8 cellular contexts compared by ENCODE assay signal in the genomic region with DNA sequence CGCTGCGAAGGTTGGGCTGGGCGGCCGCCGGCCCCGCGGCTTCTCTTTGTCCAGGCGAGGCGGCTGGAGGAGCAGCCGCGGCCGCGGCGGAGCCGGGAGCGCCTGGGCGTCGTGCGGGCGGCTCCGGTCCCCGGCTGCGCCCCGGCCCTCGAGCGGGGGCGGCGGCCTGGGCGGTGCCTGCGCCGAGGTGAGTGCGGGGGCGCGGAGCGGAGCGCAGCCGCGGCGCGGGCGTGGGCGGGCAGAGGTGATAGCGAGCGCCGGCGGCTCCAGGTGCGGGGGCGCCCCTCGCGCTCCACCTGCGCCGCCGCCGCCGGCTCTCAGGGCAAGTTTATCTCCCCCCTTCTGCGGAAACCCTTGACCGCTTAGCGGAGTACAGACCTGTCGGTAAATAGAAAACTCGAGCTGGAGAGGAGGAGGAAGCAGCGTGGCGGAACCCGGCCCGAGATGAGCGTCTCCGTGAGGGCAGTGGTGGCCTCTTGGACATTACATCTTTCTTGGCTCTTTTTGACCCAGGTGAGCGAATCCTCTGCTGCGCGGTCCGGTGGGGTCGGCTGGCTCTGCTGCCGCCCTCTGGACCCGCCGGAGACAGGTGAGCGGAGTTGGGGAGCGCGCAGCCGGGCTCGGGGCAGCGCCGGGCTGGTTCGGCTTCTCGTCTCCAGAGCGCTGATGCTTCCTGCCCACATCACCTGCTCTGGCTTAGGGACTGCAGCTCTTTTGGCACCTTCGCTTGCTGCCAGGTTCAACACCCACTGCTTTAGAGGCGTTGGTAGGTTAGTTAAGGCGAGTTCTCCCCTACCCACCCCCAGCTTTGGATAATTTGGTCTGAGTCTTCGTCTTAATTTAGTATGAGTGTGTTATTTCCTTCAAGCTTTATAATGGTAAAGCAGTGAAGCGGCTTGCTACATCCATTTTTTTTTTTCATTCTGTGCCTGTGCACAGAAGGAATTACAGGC. TPM values are rescaled to one million over a fixed set of nuclear protein-coding genes. Genes with fewer than 3 reads are reported as not detected.
DNase-seq lines count a peak whose midpoint lies in the region; ATAC-seq and TF ChIP-seq lines count a peak whose summit lies in the region.

Gene MTUS2, plus strand, starts transcription at position 241 of the 953 bp plus-strand sequence.

- H3K36me3 Mint-ChIP-seq in Caco-2 (ENCODE audit: insufficient read depth, unreplicated experiment), result no peaks in the 10 kb centered on the region

- peak within 1 kb of the TSS; percentile 42 for H3K4me3 ChIP-seq in Caco-2 (ENCODE audit: low read depth, low read length)
- peak within 1 kb of the TSS; percentile 58 for H3K4me3 ChIP-seq in H7 (ENCODE audit: insufficient read depth, low read depth, low read length)
- H3K4me3 ChIP-seq in SJSA1, result peak within 1 kb of the TSS; percentile 27
- peak within 1 kb of the TSS; percentile 23 for H3K4me3 ChIP-seq in colonic mucosa
- peak within 1 kb of the TSS; percentile 45 to 69 for H3K4me3 ChIP-seq in mesenchymal stem cell (ENCODE audit: insufficient read depth in 1 of 2, low read depth in 1 of 2, low read length in 2 of 2)
- H3K4me3 ChIP-seq in thoracic aorta, result peak within 1 kb of the TSS; percentile 94

- no peak within 1 kb of the TSS for H4K91ac ChIP-seq in mesenchymal stem cell (ENCODE audit: low read length)

- H3K4me1 ChIP-seq in Caco-2 (peaks cover 5% of the 10 kb centered on the region; the same call in 1 of the 2 replicates), SJSA1 (replicated peaks) (peaks cover 8% of the 10 kb centered on the region), colonic mucosa (no peaks in the 10 kb centered on the region), mesenchymal stem cell (ENCODE audit: control insufficient read depth, insufficient read depth, low read depth, low read length) (peaks cover 13% of the 10 kb centered on the region), thoracic aorta (ENCODE audit: control insufficient read depth in 1 of 2, low read depth in 2 of 2) (peaks cover 7 to 11% of the 10 kb centered on the region in 2 donors)

- peaks cover 31% of the 10 kb centered on the region for H3K27me3 Mint-ChIP-seq in Caco-2 (ENCODE audit: insufficient read depth, unreplicated experiment)

- peak within 1 kb of the TSS; percentile 91 for H3K4me2 ChIP-seq in mesenchymal stem cell (ENCODE audit: low read length, poor library complexity, severe bottlenecking)

- CTCF ChIA-PET in Caco-2 (lab: Charles Lee), result interaction anchor here (0.6 to 1.2 kb wide), 3 partner anchors 30 to 549 kb away, joined by 3 to 7 read pairs (median 4); no protein-coding TSS in a partner anchor

- 2% methylated on average over 34 of the region's 89 CpGs for WGBS in mesenchymal stem cell

- TF ChIP-seq CTCF in Caco-2 (IDR thresholded peaks at IDR 0.05; ENCODE audit: insufficient read depth in 1 of 2, low read depth in 1 of 2, low read length in 1 of 2, severe bottlenecking in 1 of 2, unreplicated experiment in 1 of 2), result no peak
- TF ChIP-seq CTCF in colonic mucosa (IDR thresholded peaks at IDR 0.05), result no peak
- TF ChIP-seq CTCF in thoracic aorta (IDR thresholded peaks at IDR 0.05), result no peak

- H2BK120ac ChIP-seq in mesenchymal stem cell (ENCODE audit: low read depth, low read length), result no peak within 1 kb of the TSS

- intact Hi-C loops in Caco-2 (cut with micrococcal nuclease; ENCODE audit: unreplicated experiment) (no loop called here), colonic mucosa (cut with DNase I) (no loop called here), posterior vena cava (cut with DNase I) (no loop called here)

- no peak within 1 kb of the TSS for H3K4ac ChIP-seq in mesenchymal stem cell (ENCODE audit: low read depth in 1 of 2, low read length in 2 of 2)

- DNase-seq in Caco-2 (peak in 1 of 2 experiments; percentile 28), H7 (peak; percentile 80), SJSA1 (ENCODE audit: low read depth in 1 of 2, low spot score in 2 of 2) (no peak), colonic mucosa (no peak), mesenchymal stem cell (peak; percentile 2), thoracic aorta (ENCODE audit: low spot score) (no peak), posterior vena cava (ENCODE audit: low spot score) (no peak), hepatic stellate cell (ENCODE audit: low spot score) (no peak)

- H3K9me3 Mint-ChIP-seq in Caco-2 (ENCODE audit: unreplicated experiment), result peaks cover 9% of the 10 kb centered on the region

- no peak within 1 kb of the TSS for H3K27ac ChIP-seq in SJSA1
- H3K27ac ChIP-seq in colonic mucosa, result no peak within 1 kb of the TSS
- no peak within 1 kb of the TSS for H3K27ac ChIP-seq in mesenchymal stem cell (ENCODE audit: low read length, poor library complexity, severe bottlenecking)
- peak within 1 kb of the TSS; percentile 62 to 70 for H3K27ac ChIP-seq in thoracic aorta

- peak within 1 kb of the TSS; percentile 68 for H3K4me3 Mint-ChIP-seq in Caco-2 (ENCODE audit: unreplicated experiment)

- no TSS peak for BruUV-seq in Caco-2 (replicated peaks; lab: Mats Ljungman, UMichigan)

- no peak within 1 kb of the TSS for H2AK5ac ChIP-seq in mesenchymal stem cell (ENCODE audit: low read length, severe bottlenecking)

- no peak within 1 kb of the TSS for H3K14ac ChIP-seq in mesenchymal stem cell (ENCODE audit: low read length in 2 of 2)

- peak; percentile 18 for ATAC-seq in thoracic aorta (ENCODE audit: insufficient number of reproducible peaks, low FRiP score, low read depth)

- peak within 1 kb of the TSS in 1 of 2 experiments; percentile 72 for H3K23ac ChIP-seq in mesenchymal stem cell (ENCODE audit: low read length in 2 of 2)

- POLR2A ChIA-PET in Caco-2 (lab: Charles Lee), result no interaction called here

- H2BK15ac ChIP-seq in mesenchymal stem cell (ENCODE audit: low read depth, poor library complexity, severe bottlenecking), result no peak within 1 kb of the TSS

- H3K9me3 ChIP-seq in Caco-2 (peaks cover 8% of the 10 kb centered on the region; the same call in 1 of the 2 replicates), SJSA1 (replicated peaks) (no peaks in the 10 kb centered on the region), colonic mucosa (no peaks in the 10 kb centered on the region), mesenchymal stem cell (ENCODE audit: control insufficient read depth, low read length) (peaks cover 3% of the 10 kb centered on the region), thoracic aorta (no peaks in the 10 kb centered on the region)

- no peak within 1 kb of the TSS for H2BK5ac ChIP-seq in mesenchymal stem cell (ENCODE audit: low read depth, low read length, poor library complexity, severe bottlenecking)

- peaks cover 5% of the 10 kb centered on the region for H3K4me1 Mint-ChIP-seq in Caco-2 (ENCODE audit: low read depth, unreplicated experiment)

- no peak within 1 kb of the TSS for H3K9ac ChIP-seq in colonic mucosa (ENCODE audit: low read depth in 2 of 2, low read length in 2 of 2)
- peak within 1 kb of the TSS; percentile 14 for H3K9ac ChIP-seq in mesenchymal stem cell (ENCODE audit: low read length)

- H2AFZ ChIP-seq in mesenchymal stem cell (ENCODE audit: low read depth, low read length), result peak within 1 kb of the TSS; percentile 56

- H4K8ac ChIP-seq in mesenchymal stem cell (ENCODE audit: low read length), result no peak within 1 kb of the TSS

- H3K27me3 ChIP-seq in Caco-2 (replicated peaks; ENCODE audit: control insufficient read depth, insufficient read depth, low read length), result peaks cover 4% of the 10 kb centered on the region
- H3K27me3 ChIP-seq in H7 (ENCODE audit: control insufficient read depth, insufficient read depth, low read length), result peaks cover 34% of the 10 kb centered on the region
- peaks cover 23% of the 10 kb centered on the region for H3K27me3 ChIP-seq in SJSA1 (replicated peaks)
- H3K27me3 ChIP-seq in colonic mucosa, result peaks cover 16% of the 10 kb centered on the region
- H3K27me3 ChIP-seq in mesenchymal stem cell (ENCODE audit: control insufficient read depth in 1 of 2, insufficient read depth in 1 of 2, low read length in 2 of 2), result peaks cover 44 to 51% of the 10 kb centered on the region in 2 experiments
- no peaks in the 10 kb centered on the region for H3K27me3 ChIP-seq in thoracic aorta (replicated peaks; ENCODE audit: insufficient read depth)

- no peaks in the 10 kb centered on the region for H3K79me1 ChIP-seq in mesenchymal stem cell (replicated peaks; ENCODE audit: low read length, poor library complexity, severe bottlenecking)

- no peak within 1 kb of the TSS for H3K27ac Mint-ChIP-seq in Caco-2 (ENCODE audit: unreplicated experiment)

- no peak within 1 kb of the TSS for H2BK12ac ChIP-seq in mesenchymal stem cell (ENCODE audit: low read length in 2 of 2)

- no peak within 1 kb of the TSS for H3K18ac ChIP-seq in mesenchymal stem cell (ENCODE audit: low read depth in 1 of 2, low read length in 2 of 2)

- no peaks in the 10 kb centered on the region for H3K36me3 ChIP-seq in Caco-2 (ENCODE audit: control insufficient read depth, insufficient read depth, low read length)
- no peaks in the 10 kb centered on the region for H3K36me3 ChIP-seq in H7 (replicated peaks; ENCODE audit: control insufficient read depth, insufficient read depth, low read length)
- H3K36me3 ChIP-seq in SJSA1, result no peaks in the 10 kb centered on the region
- no peaks in the 10 kb centered on the region for H3K36me3 ChIP-seq in colonic mucosa
- no peaks in the 10 kb centered on the region for H3K36me3 ChIP-seq in mesenchymal stem cell (ENCODE audit: control insufficient read depth in 1 of 2, insufficient read depth in 2 of 2, low read depth in 1 of 2, low read length in 2 of 2)
- H3K36me3 ChIP-seq in thoracic aorta, result no peaks in the 10 kb centered on the region

RNA-seq across cellular contexts. Expression of gene MTUS2, which starts in this region (rescaled TPM):
- total RNA-seq in Caco-2 (2022) (1.1 and 1.7 TPM in 2 replicates), colonic mucosa (under 1 TPM; 0.11 to 0.40 TPM), thoracic aorta (10 to 100 TPM; 14.9 to 26.4 TPM), posterior vena cava (under 1 TPM; 0.69 to 0.71 TPM)
- 0.04 and 0.17 TPM in 2 replicates for total RNA-seq in H7 (2014; rRNA removed; shearing (Covaris generic))
- total RNA-seq in SJSA1 (2014; rRNA removed; shearing (Covaris generic)), result not detected in 2 replicates
- polyA plus RNA-seq in mesenchymal stem cell (2013, experiment 1 of 2), result 0.50 TPM
- 0.33 TPM for polyA plus RNA-seq in mesenchymal stem cell (2013, experiment 2 of 2)

Comparison
In these comparisons a context has a peak if more than half of its experiments do, and no peak if none do; other contexts are left out.
1. Peak in DNase-seq and H3K4me3 ChIP-seq in H7; RNA of the gene not detected or under 1 TPM.
2. H3K4me3 ChIP-seq: peak in every context shown above with its lines; median percentile 94 in thoracic aorta; 58 in H7; 57 in mesenchymal stem cell; 42 in Caco-2; 27 in SJSA1; 23 in colonic mucosa.
3. H3K27ac ChIP-seq: peak in thoracic aorta (2 of 2); none in SJSA1 (single experiment), colonic mucosa (single experiment) and mesenchymal stem cell (single experiment).